In genomic region chr16:57477531-57478202, GRCh38 we compare ENCODE assay signal across 18 cellular contexts. TPM values are rescaled to one million over a fixed set of nuclear protein-coding genes. Genes with fewer than 3 reads are reported as not detected.
DNase-seq lines count a peak whose midpoint lies in the region; ATAC-seq and TF ChIP-seq lines count a peak whose summit lies in the region.
"Had no signal": no experiment of that assay in that cellular context is flagged by ENCODE, and none has a peak within 500 bp of the region (broad histone marks: within the 10 kb centered on the region; RNA-seq: fewer than 3 reads in every experiment).

No MANE protein-coding gene starts in this region.

- H3K4me1 ChIP-seq in mesodermal cell (ENCODE audit: control insufficient read depth, insufficient read depth, low read length, poor library complexity, severe bottlenecking): peaks cover 33% of the 10 kb centered on the region

- CTCF ChIA-PET in AG04450 (lab: Charles Lee): interaction anchor here (0.6 to 0.8 kb wide), 2 partner anchors 15 to 610 kb away, joined by 3 to 4 read pairs; no protein-coding TSS in a partner anchor

- H3K9me3 Mint-ChIP-seq in brain: no peaks in the 10 kb centered on the region
- H3K9me3 Mint-ChIP-seq: activated CD4-positive, alpha-beta T cell treated with anti-CD3 and anti-CD28 coated beads, Interleukin-2, amount 10 ng/mL, durations not matched to agents 7 days and 5 days; activated T-cell treated with anti-CD3 and anti-CD28 coated beads, Interleukin-2, amount 50 U/mL, for 4 hours; naive thymus-derived CD8-positive, alpha-beta T cell had no signal

- DNase-seq in AG04450 (ENCODE audit: low read depth, low spot score): no peak
- peak; percentile 64 for DNase-seq in DMS79 (lab: John Stamatoyannopoulos, UW)
- DNase-seq in GM20000 (ENCODE audit: low spot score): no peak
- DNase-seq in T-helper 2 cell: no peak
- DNase-seq: activated CD4-positive, alpha-beta T cell treated with anti-CD3 and anti-CD28 coated beads, Interleukin-2, amount 10 ng/mL, durations not matched to agents 7 days and 5 days; activated T-cell treated with anti-CD3 and anti-CD28 coated beads, Interleukin-2, amount 50 U/mL, for 4 hours; central memory CD4-positive, alpha-beta T cell; DMS153; effector memory CD4-positive, alpha-beta T cell; foreskin fibroblast; naive thymus-derived CD8-positive, alpha-beta T cell; NCI-H2081 treated with DMSO at 0.1 percent for 48 hours; SHP77 treated with DMSO at 0.1 percent for 48 hours; T1000 had no signal

- POLR2A ChIA-PET in AG04450 (lab: Yijun Ruan, JAX): no interaction called here

- H3K27me3 ChIP-seq in AG04450 (ENCODE audit: control insufficient read depth, insufficient read depth, low read length): no peaks in the 10 kb centered on the region

- TF ChIP-seq CTCF in AG04450 (IDR thresholded peaks at IDR 0.05; ENCODE audit: low read depth, low read length): no peak
- no peak for TF ChIP-seq CTCF in brain (conservative IDR thresholded peaks at IDR 0.05)
- no peak for TF ChIP-seq CTCF in GM20000 (IDR thresholded peaks at IDR 0.05; ENCODE audit: extremely low read depth, missing control alignments)

- ATAC-seq in GM19035 (IDR thresholded peaks at IDR 0.05; ENCODE audit: unreplicated experiment): no peak
- ATAC-seq in GM21786 (IDR thresholded peaks at IDR 0.05; ENCODE audit: unreplicated experiment): no peak
- ATAC-seq: activated T-cell treated with anti-CD3 and anti-CD28 coated beads, Interleukin-2, amount 50 U/mL, for 4 hours; naive thymus-derived CD8-positive, alpha-beta T cell had no signal

- H3K36me3 ChIP-seq in mesodermal cell (ENCODE audit: control insufficient read depth, insufficient read depth, low read length): peaks cover 97% of the 10 kb centered on the region

- H3K27ac ChIP-seq in AG04450 (ENCODE audit: low read depth, low read length) (peak overlapping the region; percentile 11), mesodermal cell (ENCODE audit: low read depth, low read length, severe bottlenecking) (peak overlapping the region; percentile 60)

- H3K9me3 ChIP-seq in AG04450 (ENCODE audit: control insufficient read depth, insufficient read depth, low read length) (no peaks in the 10 kb centered on the region; the same call in 1 of the 2 replicates), mesodermal cell (ENCODE audit: control insufficient read depth, low read length) (no peaks in the 10 kb centered on the region)

- H3K36me3 Mint-ChIP-seq in brain: no peaks in the 10 kb centered on the region

- peaks cover 3% of the 10 kb centered on the region for H3K27me3 Mint-ChIP-seq in brain
- H3K27me3 Mint-ChIP-seq: activated CD4-positive, alpha-beta T cell treated with anti-CD3 and anti-CD28 coated beads, Interleukin-2, amount 10 ng/mL, durations not matched to agents 7 days and 5 days had no signal

- 27 to 50% methylated on average over 4 to 6 of the region's 9 CpGs for WGBS in mesodermal cell (ENCODE audit: insufficient coverage in 2 of 2), 2 experiments

- H3K4me3 Mint-ChIP-seq in brain: peak overlapping the region; percentile 51 to 97 (median 88)
- H3K4me3 Mint-ChIP-seq: activated CD4-positive, alpha-beta T cell treated with anti-CD3 and anti-CD28 coated beads, Interleukin-2, amount 10 ng/mL, durations not matched to agents 7 days and 5 days; activated T-cell treated with anti-CD3 and anti-CD28 coated beads, Interleukin-2, amount 50 U/mL, for 4 hours; naive thymus-derived CD8-positive, alpha-beta T cell had no signal

- H3K4me1 Mint-ChIP-seq in brain: peaks cover 61% of the 10 kb centered on the region

- peak overlapping the region in 4 of 5 experiments; percentile 45 to 86 (median 62) for H3K27ac Mint-ChIP-seq in brain
- H3K27ac Mint-ChIP-seq: activated CD4-positive, alpha-beta T cell treated with anti-CD3 and anti-CD28 coated beads, Interleukin-2, amount 10 ng/mL, durations not matched to agents 7 days and 5 days had no signal

- H3K4me3 ChIP-seq in AG04450 (ENCODE audit: low read depth, low read length) (no peak overlapping the region), mesodermal cell (ENCODE audit: extremely low read depth, insufficient read depth, low read length, poor library complexity, severe bottlenecking) (peak overlapping the region; percentile 53)

RNA-seq across cellular contexts. Expression of gene DOK4, which starts 8.6 kb away (rescaled TPM):
- polyA plus RNA-seq in AG04450 (2011; rRNA removed) (12.5 and 15.9 TPM in 2 replicates), brain (ENCODE audit: insufficient read depth, low read depth, low replicate concordance) (25.2 TPM)
- polyA minus RNA-seq in AG04450 (2011; rRNA and poly(A)+ RNA removed): 13.8 and 22.0 TPM in 2 replicates
- 710 TPM for polyA plus RNA-seq in mesodermal cell (2013, experiment 1 of 2)
- polyA plus RNA-seq in mesodermal cell (2013, experiment 2 of 2): 670 TPM

RNA-seq across cellular contexts. Expression of gene POLR2C, which starts 15.2 kb away (rescaled TPM):
- 143 and 149 TPM in 2 replicates for polyA plus RNA-seq in AG04450 (2011; rRNA removed)
- 148 and 173 TPM in 2 replicates for polyA minus RNA-seq in AG04450 (2011; rRNA and poly(A)+ RNA removed)
- polyA plus RNA-seq in brain (ENCODE audit: insufficient read depth, low read depth, low replicate concordance): 108 TPM
- 107 TPM for polyA plus RNA-seq in mesodermal cell (2013, experiment 1 of 2)
- polyA plus RNA-seq in mesodermal cell (2013, experiment 2 of 2): 90.5 TPM

RNA-seq across cellular contexts. Expression of gene COQ9, which starts 30.4 kb away (rescaled TPM):
- polyA plus RNA-seq in AG04450 (2011; rRNA removed) (59.0 and 60.3 TPM in 2 replicates), brain (ENCODE audit: insufficient read depth, low read depth, low replicate concordance) (69.5 TPM)
- polyA minus RNA-seq in AG04450 (2011; rRNA and poly(A)+ RNA removed): 39.3 and 40.0 TPM in 2 replicates
- 32.8 TPM for polyA plus RNA-seq in mesodermal cell (2013, experiment 1 of 2)
- 34.7 TPM for polyA plus RNA-seq in mesodermal cell (2013, experiment 2 of 2)

RNA-seq across cellular contexts. Expression of gene CIAPIN1, which starts 30.5 kb away (rescaled TPM):
- 48.6 and 49.7 TPM in 2 replicates for polyA plus RNA-seq in AG04450 (2011; rRNA removed)
- 24.1 and 24.3 TPM in 2 replicates for polyA minus RNA-seq in AG04450 (2011; rRNA and poly(A)+ RNA removed)
- 66.3 TPM for polyA plus RNA-seq in brain (ENCODE audit: insufficient read depth, low read depth, low replicate concordance)
- 64.5 TPM for polyA plus RNA-seq in mesodermal cell (2013, experiment 1 of 2)
- polyA plus RNA-seq in mesodermal cell (2013, experiment 2 of 2): 59.6 TPM

RNA-seq across cellular contexts. Expression of gene CCDC102A, which starts 58.7 kb away (rescaled TPM):
- polyA plus RNA-seq in AG04450 (2011; rRNA removed) (7.1 and 8.3 TPM in 2 replicates), brain (ENCODE audit: insufficient read depth, low read depth, low replicate concordance) (2.5 TPM)
- 3.5 and 5.7 TPM in 2 replicates for polyA minus RNA-seq in AG04450 (2011; rRNA and poly(A)+ RNA removed)
- polyA plus RNA-seq in mesodermal cell (2013, experiment 1 of 2): 10.6 TPM
- 12.0 TPM for polyA plus RNA-seq in mesodermal cell (2013, experiment 2 of 2)
